20 cellular contexts compared by ENCODE assay signal in genomic region chr1:232239557-232240468, GRCh38.
"Had no signal": no experiment of that assay in that cellular context is flagged by ENCODE, and none has a peak within 500 bp of the region (broad histone marks: within the 10 kb centered on the region; RNA-seq: fewer than 3 reads in every experiment).

No MANE protein-coding gene starts in this region.

- H3K4me2 ChIP-seq: neural progenitor cell had no signal

- H2AFZ ChIP-seq: neural progenitor cell had no signal

- H3K36me3 ChIP-seq: breast epithelium, lower lobe of right lung, neural progenitor cell, spleen, uterus had no signal

- H3K27ac ChIP-seq: breast epithelium, foreskin keratinocyte, lower lobe of right lung, neural progenitor cell, spleen, testis, uterus had no signal

- H3K4me3 ChIP-seq: breast epithelium, lower lobe of right lung, neural progenitor cell, spleen, testis, uterus had no signal

- H3K9me3 ChIP-seq: breast epithelium, lower lobe of right lung, testis, uterus had no signal

- DNase-seq: activated B cell treated with CpG ODN at 0.5 μM for 24 hours; activated CD4-positive, alpha-beta T cell treated with anti-CD3 and anti-CD28 coated beads for 36 hours; activated CD4-positive, alpha-beta T cell treated with anti-CD3 and anti-CD28 coated beads, Interleukin-2, amount 50 U/mL, for 4 hours; activated CD8-positive, alpha-beta memory T cell treated with anti-CD3 and anti-CD28 coated beads for 24 hours; activated CD8-positive, alpha-beta memory T cell treated with anti-CD3 and anti-CD28 coated beads, Interleukin-2, amount 50 U/mL, for 4 hours; activated naive CD4-positive, alpha-beta T cell; activated naive CD8-positive, alpha-beta T cell treated with anti-CD3 and anti-CD28 coated beads for 36 hours; activated T-cell treated with anti-CD3 and anti-CD28 coated beads, Interleukin-2, amount 50 U/mL, for 4 hours; effector memory CD4-positive, alpha-beta T cell; foreskin keratinocyte; left colon; lower lobe of right lung; naive B cell; spleen; stimulated activated CD4-positive, alpha-beta T cell treated with anti-CD3 and anti-CD28 coated beads, Interleukin-4, amount 100 ng/mL, for 1 hour; stimulated activated naive CD4-positive, alpha-beta T cell; testis; uterus had no signal

- ATAC-seq: activated CD4-positive, alpha-beta T cell treated with anti-CD3 and anti-CD28 coated beads for 36 hours; activated T-cell treated with anti-CD3 and anti-CD28 coated beads, Interleukin-2, amount 50 U/mL, for 4 hours; foreskin keratinocyte; left colon; lower lobe of right lung had no signal

- H3K27me3 ChIP-seq: breast epithelium, neural progenitor cell, testis, uterus had no signal

- H3K4me1 ChIP-seq: breast epithelium, foreskin keratinocyte, lower lobe of right lung, spleen, testis, uterus had no signal
